In genomic region chr5:168123853-168124528, GRCh38 we compare ENCODE assay signal across 14 cellular contexts.
DNase-seq lines count a peak whose midpoint lies in the region; ATAC-seq and TF ChIP-seq lines count a peak whose summit lies in the region.
"Had no signal": no experiment of that assay in that cellular context is flagged by ENCODE, and none has a peak within 500 bp of the region (broad histone marks: within the 10 kb centered on the region; RNA-seq: fewer than 3 reads in every experiment).

No MANE protein-coding gene starts in this region.

- DNase-seq in GM13976 (ENCODE audit: low spot score) (peak; percentile 75), NCI-H128 (lab: John Stamatoyannopoulos, UW; ENCODE audit: unreplicated experiment) (no peak), NCI-H748 treated with DMSO at 0.1 percent for 48 hours (lab: John Stamatoyannopoulos, UW) (no peak), NCI-H82 (lab: John Stamatoyannopoulos, UW) (no peak)
- DNase-seq: activated CD4-positive, alpha-beta T cell treated with anti-CD3 and anti-CD28 coated beads, Interleukin-2, amount 50 U/mL, for 1 hour; brain microvascular endothelial cell; CD8-positive, alpha-beta T cell; Karpas-422 had no signal

- H3K4me2 ChIP-seq in Loucy (ENCODE audit: low read depth, low read length, poor library complexity, severe bottlenecking), result peak overlapping the region; percentile 56

- H3K79me2 ChIP-seq in Loucy (ENCODE audit: insufficient read depth, low read length), result no peaks in the 10 kb centered on the region

- in situ Hi-C loops in GM13976 (cut with MboI; ENCODE audit: low sequenced_read_pairs, unreplicated experiment), result no loop called here

- ATAC-seq in GM19328 (IDR thresholded peaks at IDR 0.05; ENCODE audit: unreplicated experiment) (peak; percentile 85), HG02884 (IDR thresholded peaks at IDR 0.05; ENCODE audit: unreplicated experiment) (peak; percentile 97), HG02840 (IDR thresholded peaks at IDR 0.05; ENCODE audit: low FRiP score, unreplicated experiment) (no peak)
- ATAC-seq: CD8-positive, alpha-beta T cell had no signal

- no peaks in the 10 kb centered on the region for H3K9me3 ChIP-seq in Loucy (ENCODE audit: insufficient read depth, low read depth, low read length)
- H3K9me3 ChIP-seq: right atrium auricular region had no signal

- no peaks in the 10 kb centered on the region for H4K20me1 ChIP-seq in Loucy (ENCODE audit: insufficient read depth, low read length, poor library complexity, severe bottlenecking)

- peak overlapping the region; percentile 55; the same call in 1 of the 2 replicates for H2AFZ ChIP-seq in Loucy (ENCODE audit: low read length)

- peaks cover 3% of the 10 kb centered on the region for H3K4me1 ChIP-seq in Loucy (ENCODE audit: insufficient read depth, low read length, poor library complexity, severe bottlenecking)

- no peaks in the 10 kb centered on the region for H3K9me2 ChIP-seq in Loucy (replicated peaks; ENCODE audit: low read depth, low read length)

- no peak overlapping the region for H3K9ac ChIP-seq in Loucy (ENCODE audit: low read depth, low read length, poor library complexity, severe bottlenecking)

- no peaks in the 10 kb centered on the region for H3K27me3 ChIP-seq in Loucy (ENCODE audit: insufficient read depth, low read length, poor library complexity, severe bottlenecking)
- H3K27me3 ChIP-seq: brain microvascular endothelial cell, right atrium auricular region had no signal

- no peaks in the 10 kb centered on the region for H3F3A ChIP-seq in Loucy (ENCODE audit: low read depth)

- no peak overlapping the region for H3K4me3 ChIP-seq in Loucy (ENCODE audit: low read length, poor library complexity, severe bottlenecking)
- H3K4me3 ChIP-seq: lung, right atrium auricular region had no signal

- no peaks in the 10 kb centered on the region for H3K36me3 ChIP-seq in Loucy (ENCODE audit: insufficient read depth, low read length)
- H3K36me3 ChIP-seq: brain microvascular endothelial cell, right atrium auricular region had no signal

- TF ChIP-seq CTCF in GM13976 (IDR thresholded peaks at IDR 0.05; ENCODE audit: borderline replicate concordance, control extremely low read depth, extremely low read depth, insufficient read depth, missing control alignments) (no peak), Loucy (conservative IDR thresholded peaks at IDR 0.05; ENCODE audit: low read length) (no peak)
